Comparison of ENCODE assay signal across 8 cellular contexts in the genomic region with DNA sequence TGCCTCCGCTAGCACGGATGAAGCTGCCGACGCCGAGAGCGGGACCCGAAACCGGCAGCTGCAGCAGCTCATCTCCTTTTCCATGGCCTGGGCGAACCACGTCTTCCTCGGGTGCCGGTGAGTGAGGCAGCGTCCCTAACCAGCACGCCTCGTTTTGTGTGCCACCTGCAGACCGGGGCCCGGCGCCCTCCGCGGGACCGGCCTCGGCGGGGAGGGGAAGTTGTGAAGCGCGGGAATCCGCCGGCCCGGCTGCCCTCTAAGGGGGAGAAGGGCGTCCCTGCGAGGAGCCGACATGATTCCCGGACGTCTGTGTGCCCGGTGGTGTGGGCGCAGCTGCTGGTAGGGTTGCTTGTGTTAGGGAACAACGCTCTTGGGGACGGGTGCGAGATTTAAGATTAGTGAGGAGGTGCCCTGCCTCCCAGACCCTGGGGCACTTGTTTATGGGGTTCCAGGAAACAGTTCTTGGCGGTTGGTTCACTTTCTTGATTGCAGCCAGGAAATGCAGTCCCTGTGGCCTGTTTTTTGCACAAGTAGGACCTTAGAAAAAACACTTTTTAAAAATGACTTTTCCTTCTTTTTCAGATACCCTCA.
A peak's percentile ranks its signal among the peaks of the same experiment; 100 is the strongest.
DNase-seq lines count a peak whose midpoint lies in the region; ATAC-seq and TF ChIP-seq lines count a peak whose summit lies in the region.

No MANE protein-coding gene starts in this region.

- in situ Hi-C loops in T47D (cut with HindIII; ENCODE audit: low pct_unique_long_range_greater_than_20kb, low sequenced_read_pairs), result no loop called here
- in situ Hi-C loops in GM13976 (cut with MboI; ENCODE audit: low sequenced_read_pairs, unreplicated experiment), result no loop called here

- TF ChIP-seq CTCF in GM13976 (IDR thresholded peaks at IDR 0.05; ENCODE audit: borderline replicate concordance, control extremely low read depth, extremely low read depth, insufficient read depth, missing control alignments), result no peak

- H3K27ac ChIP-seq in subcutaneous abdominal adipose tissue (ENCODE audit: low read depth, low read length), result peak overlapping the region; percentile 97

- peaks cover 18 to 32% (median 23%) of the 10 kb centered on the region in 5 donors for H3K36me3 ChIP-seq in subcutaneous abdominal adipose tissue (ENCODE audit: control insufficient read depth in 5 of 5, insufficient read depth in 5 of 5, low read length in 5 of 5)

- peak in 3 of 4 experiments; percentile 25 to 32 (median 28) for DNase-seq in stimulated activated CD4-positive, alpha-beta T cell treated with anti-CD3 and anti-CD28 coated beads, Interleukin-1b, Interleukin-23, amount 100 ng/mL, for 24 hours (ENCODE audit: low read depth in 4 of 4, low spot score in 1 of 4)
- no peak for DNase-seq in stimulated activated CD4-positive, alpha-beta T cell treated with anti-CD3 and anti-CD28 coated beads, Interleukin-1b, Interleukin-23, amount 100 ng/mL, for 48 hours
- DNase-seq in NCI-H146 treated with DMSO at 0.1 percent for 48 hours (lab: John Stamatoyannopoulos, UW; ENCODE audit: unreplicated experiment) (peak; percentile 32), T47D (ENCODE audit: low read depth in 1 of 2, low spot score in 1 of 2) (peak; percentile 15 to 27), kidney tubule cell (ENCODE audit: low spot score) (peak; percentile 36), GM13976 (ENCODE audit: low spot score) (no peak)

- H3K9me3 ChIP-seq in subcutaneous abdominal adipose tissue (ENCODE audit: control insufficient read depth in 5 of 5, low read length in 5 of 5), result no peaks in the 10 kb centered on the region

- H3K27me3 ChIP-seq in subcutaneous abdominal adipose tissue (ENCODE audit: control insufficient read depth in 5 of 5, insufficient read depth in 4 of 5, low read length in 5 of 5), result no peaks in the 10 kb centered on the region

- peak overlapping the region; percentile 76 to 96 (median 95) for H3K9ac ChIP-seq in subcutaneous abdominal adipose tissue (ENCODE audit: low read length in 5 of 5)

- peak overlapping the region; percentile 85 to 98 (median 96) for H3K4me3 ChIP-seq in subcutaneous abdominal adipose tissue (ENCODE audit: low read depth in 1 of 5, low read length in 5 of 5)

- H3K4me1 ChIP-seq in subcutaneous abdominal adipose tissue (ENCODE audit: control insufficient read depth in 5 of 5, insufficient read depth in 5 of 5, low read length in 5 of 5), result peaks cover 7 to 50% (median 39%) of the 10 kb centered on the region in 5 donors

- peak; percentile 24 for ATAC-seq in HG02571 (IDR thresholded peaks at IDR 0.05; ENCODE audit: unreplicated experiment)

Comparison
In these comparisons a context has a peak if more than half of its experiments do, and no peak if none do; other contexts are left out.
1. DNase-seq: peak in stimulated activated CD4-positive, alpha-beta T cell treated with anti-CD3 and anti-CD28 coated beads, Interleukin-1b, Interleukin-23, amount 100 ng/mL, for 24 hours (3 of 4), NCI-H146 treated with DMSO at 0.1 percent for 48 hours (single experiment), T47D (2 of 2) and kidney tubule cell (single experiment); none in stimulated activated CD4-positive, alpha-beta T cell treated with anti-CD3 and anti-CD28 coated beads, Interleukin-1b, Interleukin-23, amount 100 ng/mL, for 48 hours (single experiment) and GM13976 (single experiment).